ENCODE assay signal across 1 cellular context in genomic region chr18:21484851-21485636, GRCh38.
A peak's percentile ranks its signal among the peaks of the same experiment; 100 is the strongest.
TF ChIP-seq lines count a peak whose summit lies in the region.

No MANE protein-coding gene starts in this region.

TF ChIP-seq in HEK293, 187 proteins besides CTCF, POLR2A, EP300 and RAD21 (continued from another document):
- peak; percentile 74 for TF ChIP-seq PRDM6 (tag by site-specific recombination; IDR thresholded peaks at IDR 0.05)
- no peak for TF ChIP-seq PRDM2 (tag by site-specific recombination; IDR thresholded peaks at IDR 0.05; ENCODE audit: borderline replicate concordance)
- TF ChIP-seq ZNF558 (tag by site-specific recombination; IDR thresholded peaks at IDR 0.05) = no peak
- TF ChIP-seq ZNF629 (tag by site-specific recombination; IDR thresholded peaks at IDR 0.05) = peak; percentile 32; the same call in 1 of the 2 replicates
- peak; percentile 82 for TF ChIP-seq TRIM28 (IDR thresholded peaks at IDR 0.05; ENCODE audit: borderline replicate concordance, low read length)
- peak; percentile 63; the same call in 1 of the 2 replicates for TF ChIP-seq TCF7L2 (IDR thresholded peaks at IDR 0.05; ENCODE audit: borderline replicate concordance, low read depth, low read length)
- no peak for TF ChIP-seq ZFHX2 (tag by site-specific recombination; conservative IDR thresholded peaks at IDR 0.05)
- no peak for TF ChIP-seq ZBTB7A (tag by site-specific recombination; IDR thresholded peaks at IDR 0.05; ENCODE audit: low read depth)
- TF ChIP-seq ZBTB17 (tag by site-specific recombination; IDR thresholded peaks at IDR 0.05) = peak; percentile 25; the same call in 1 of the 2 replicates
- TF ChIP-seq ZNF366 (tag by site-specific recombination; conservative IDR thresholded peaks at IDR 0.05) = 0 out of 2 replicates have a peak, but pooled peaks have one; percentile 12
- TF ChIP-seq ZNF518A (tag by site-specific recombination; conservative IDR thresholded peaks at IDR 0.05; ENCODE audit: low read depth) = no peak
- TF ChIP-seq, protein P1, sequence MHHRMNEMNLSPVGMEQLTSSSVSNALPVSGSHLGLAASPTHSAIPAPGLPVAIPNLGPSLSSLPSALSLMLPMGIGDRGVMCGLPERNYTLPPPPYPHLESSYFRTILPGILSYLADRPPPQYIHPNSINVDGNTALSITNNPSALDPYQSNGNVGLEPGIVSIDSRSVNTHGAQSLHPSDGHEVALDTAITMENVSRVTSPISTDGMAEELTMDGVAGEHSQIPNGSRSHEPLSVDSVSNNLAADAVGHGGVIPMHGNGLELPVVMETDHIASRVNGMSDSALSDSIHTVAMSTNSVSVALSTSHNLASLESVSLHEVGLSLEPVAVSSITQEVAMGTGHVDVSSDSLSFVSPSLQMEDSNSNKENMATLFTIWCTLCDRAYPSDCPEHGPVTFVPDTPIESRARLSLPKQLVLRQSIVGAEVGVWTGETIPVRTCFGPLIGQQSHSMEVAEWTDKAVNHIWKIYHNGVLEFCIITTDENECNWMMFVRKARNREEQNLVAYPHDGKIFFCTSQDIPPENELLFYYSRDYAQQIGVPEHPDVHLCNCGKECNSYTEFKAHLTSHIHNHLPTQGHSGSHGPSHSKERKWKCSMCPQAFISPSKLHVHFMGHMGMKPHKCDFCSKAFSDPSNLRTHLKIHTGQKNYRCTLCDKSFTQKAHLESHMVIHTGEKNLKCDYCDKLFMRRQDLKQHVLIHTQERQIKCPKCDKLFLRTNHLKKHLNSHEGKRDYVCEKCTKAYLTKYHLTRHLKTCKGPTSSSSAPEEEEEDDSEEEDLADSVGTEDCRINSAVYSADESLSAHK (tag by site-specific recombination; IDR thresholded peaks at IDR 0.05) = 0 out of 2 replicates have a peak, but pooled peaks have one; percentile 39
- peak; percentile 52 for TF ChIP-seq SP7 (tag by site-specific recombination; IDR thresholded peaks at IDR 0.05)
